1 cellular context compared by ENCODE assay signal in genomic region chr21:17461582-17461981, GRCh38.
TF ChIP-seq lines count a peak whose summit lies in the region.

No MANE protein-coding gene starts in this region.

TF ChIP-seq in HCT116, 20 proteins besides CTCF, POLR2A, EP300 and RAD21 (continued from another document):
- TF ChIP-seq, protein P1, sequence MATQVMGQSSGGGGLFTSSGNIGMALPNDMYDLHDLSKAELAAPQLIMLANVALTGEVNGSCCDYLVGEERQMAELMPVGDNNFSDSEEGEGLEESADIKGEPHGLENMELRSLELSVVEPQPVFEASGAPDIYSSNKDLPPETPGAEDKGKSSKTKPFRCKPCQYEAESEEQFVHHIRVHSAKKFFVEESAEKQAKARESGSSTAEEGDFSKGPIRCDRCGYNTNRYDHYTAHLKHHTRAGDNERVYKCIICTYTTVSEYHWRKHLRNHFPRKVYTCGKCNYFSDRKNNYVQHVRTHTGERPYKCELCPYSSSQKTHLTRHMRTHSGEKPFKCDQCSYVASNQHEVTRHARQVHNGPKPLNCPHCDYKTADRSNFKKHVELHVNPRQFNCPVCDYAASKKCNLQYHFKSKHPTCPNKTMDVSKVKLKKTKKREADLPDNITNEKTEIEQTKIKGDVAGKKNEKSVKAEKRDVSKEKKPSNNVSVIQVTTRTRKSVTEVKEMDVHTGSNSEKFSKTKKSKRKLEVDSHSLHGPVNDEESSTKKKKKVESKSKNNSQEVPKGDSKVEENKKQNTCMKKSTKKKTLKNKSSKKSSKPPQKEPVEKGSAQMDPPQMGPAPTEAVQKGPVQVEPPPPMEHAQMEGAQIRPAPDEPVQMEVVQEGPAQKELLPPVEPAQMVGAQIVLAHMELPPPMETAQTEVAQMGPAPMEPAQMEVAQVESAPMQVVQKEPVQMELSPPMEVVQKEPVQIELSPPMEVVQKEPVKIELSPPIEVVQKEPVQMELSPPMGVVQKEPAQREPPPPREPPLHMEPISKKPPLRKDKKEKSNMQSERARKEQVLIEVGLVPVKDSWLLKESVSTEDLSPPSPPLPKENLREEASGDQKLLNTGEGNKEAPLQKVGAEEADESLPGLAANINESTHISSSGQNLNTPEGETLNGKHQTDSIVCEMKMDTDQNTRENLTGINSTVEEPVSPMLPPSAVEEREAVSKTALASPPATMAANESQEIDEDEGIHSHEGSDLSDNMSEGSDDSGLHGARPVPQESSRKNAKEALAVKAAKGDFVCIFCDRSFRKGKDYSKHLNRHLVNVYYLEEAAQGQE (IDR thresholded peaks at IDR 0.05; ENCODE audit: low read depth): no peak
- TF ChIP-seq ZBTB33 (IDR thresholded peaks at IDR 0.05; ENCODE audit: extremely low read depth, insufficient replicate concordance, low read length) (no peak), TCF7L2 (IDR thresholded peaks at IDR 0.05; ENCODE audit: borderline replicate concordance, extremely low read depth, insufficient read depth, insufficient read length) (no peak), YY1 (IDR thresholded peaks at IDR 0.05; ENCODE audit: extremely low read depth, insufficient replicate concordance, low read depth, low read length) (no peak), EZH2 (IDR thresholded peaks at IDR 0.05) (no peak), CEBPB (IDR thresholded peaks at IDR 0.05; ENCODE audit: low read depth) (no peak), EZH2phosphoT487 (IDR thresholded peaks at IDR 0.05; ENCODE audit: borderline replicate concordance) (no peak), POLR2AphosphoS5 (IDR thresholded peaks at IDR 0.05; ENCODE audit: low read depth, low read length) (no peak), SP1 (IDR thresholded peaks at IDR 0.05; ENCODE audit: low read depth) (no peak), ELF1 (IDR thresholded peaks at IDR 0.05; ENCODE audit: borderline replicate concordance, low read depth) (no peak), JUND (IDR thresholded peaks at IDR 0.05) (no peak), EGR1 (IDR thresholded peaks at IDR 0.05; ENCODE audit: low read depth) (no peak), FOSL1 (IDR thresholded peaks at IDR 0.05; ENCODE audit: low read depth) (no peak)
- TF ChIP-seq, protein P2, sequence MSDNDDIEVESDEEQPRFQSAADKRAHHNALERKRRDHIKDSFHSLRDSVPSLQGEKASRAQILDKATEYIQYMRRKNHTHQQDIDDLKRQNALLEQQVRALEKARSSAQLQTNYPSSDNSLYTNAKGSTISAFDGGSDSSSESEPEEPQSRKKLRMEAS (IDR thresholded peaks at IDR 0.05): no peak
- TF ChIP-seq, protein P3, sequence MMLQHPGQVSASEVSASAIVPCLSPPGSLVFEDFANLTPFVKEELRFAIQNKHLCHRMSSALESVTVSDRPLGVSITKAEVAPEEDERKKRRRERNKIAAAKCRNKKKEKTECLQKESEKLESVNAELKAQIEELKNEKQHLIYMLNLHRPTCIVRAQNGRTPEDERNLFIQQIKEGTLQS (IDR thresholded peaks at IDR 0.05): no peak
TF ChIP-seq in HCT116: peak in this region for 0.
